In genomic region chr4:146263785-146264184, GRCh38 we compare ENCODE assay signal across 8 cellular contexts. TPM values are rescaled to one million over a fixed set of nuclear protein-coding genes. Genes with fewer than 3 reads are reported as not detected.
"Had no signal": no experiment of that assay in that cellular context is flagged by ENCODE, and none has a peak within 500 bp of the region (broad histone marks: within the 10 kb centered on the region; RNA-seq: fewer than 3 reads in every experiment).

No MANE protein-coding gene starts in this region.

- H3K4me3 ChIP-seq: K562 had no signal

- FAIRE-seq: HepG2, HTR-8/SVneo, K562 had no signal

- DNase-seq: IMR-90, KBM-7, KG1 had no signal

- H3K27ac ChIP-seq: HL-60 had no signal

RNA-seq across cellular contexts. Expression of gene REELD1, which starts 49.4 kb away (rescaled TPM):
- polyA plus RNA-seq: IgD-negative memory B cell, IMR-90, K562 had no signal
